In genomic region chr10:58513189-58514101, GRCh38 we compare ENCODE assay signal across 7 cellular contexts. TPM values are rescaled to one million over a fixed set of nuclear protein-coding genes. Genes with fewer than 3 reads are reported as not detected.
DNase-seq lines count a peak whose midpoint lies in the region; ATAC-seq, FAIRE-seq and TF ChIP-seq lines count a peak whose summit lies in the region.

No MANE protein-coding gene starts in this region.

- peaks cover 40% of the 10 kb centered on the region for H3K27me3 Mint-ChIP-seq in activated T-cell treated with anti-CD3 and anti-CD28 coated beads, Interleukin-2, amount 50 U/mL, for 72 hours (ENCODE audit: low read depth)

- intact Hi-C loops in head of caudate nucleus (cut with DNase I): no loop called here

- peak overlapping the region; percentile 95 for H2AFZ ChIP-seq in neuron (ENCODE audit: low read depth, low read length)

- H3K4me1 Mint-ChIP-seq in activated T-cell treated with anti-CD3 and anti-CD28 coated beads, Interleukin-2, amount 50 U/mL, for 72 hours (ENCODE audit: low read depth): peaks cover 21% of the 10 kb centered on the region

- H3K4me3 Mint-ChIP-seq in activated T-cell treated with anti-CD3 and anti-CD28 coated beads, Interleukin-2, amount 50 U/mL, for 72 hours: peak overlapping the region; percentile 83 to 91

- DNase-seq in GM12892 (ENCODE audit: insufficient read length) (peak; percentile 12), head of caudate nucleus (peak in 38 of 42 donors; percentile 2 to 49 (median 13))
- no peak for DNase-seq in activated T-cell treated with anti-CD3 and anti-CD28 coated beads, Interleukin-2, amount 50 U/mL, for 72 hours
- DNase-seq in effector CD8-positive, alpha-beta T cell (lab: John Stamatoyannopoulos, UW): no peak

- H3K9me3 ChIP-seq in neuron (ENCODE audit: low read length): no peaks in the 10 kb centered on the region

- no peak for TF ChIP-seq RAD21 in Ishikawa (IDR thresholded peaks at IDR 0.05; ENCODE audit: low read depth)

- H3K27me3 ChIP-seq in neuron (ENCODE audit: insufficient read depth, low read length): peaks cover 10% of the 10 kb centered on the region

- H3K4me1 ChIP-seq in neuron (ENCODE audit: insufficient read depth, low read length): peaks cover 21% of the 10 kb centered on the region

- H3K4me3 ChIP-seq in neuron (ENCODE audit: low read length): peak overlapping the region; percentile 80

- no peaks in the 10 kb centered on the region for H3K36me3 ChIP-seq in neuron (ENCODE audit: insufficient read depth, low read length)

- no peaks in the 10 kb centered on the region for H3K9me3 Mint-ChIP-seq in activated T-cell treated with anti-CD3 and anti-CD28 coated beads, Interleukin-2, amount 50 U/mL, for 72 hours

- H3K27ac Mint-ChIP-seq in activated T-cell treated with anti-CD3 and anti-CD28 coated beads, Interleukin-2, amount 50 U/mL, for 72 hours: no peak overlapping the region

- no peak for TF ChIP-seq EP300 in Ishikawa (IDR thresholded peaks at IDR 0.05; ENCODE audit: borderline replicate concordance)

- H3K36me3 Mint-ChIP-seq in activated T-cell treated with anti-CD3 and anti-CD28 coated beads, Interleukin-2, amount 50 U/mL, for 72 hours (ENCODE audit: insufficient read depth in 2 of 2): peaks cover 3% of the 10 kb centered on the region in 2 donors

- no peak for TF ChIP-seq POLR2A in GM12892 (IDR thresholded peaks at IDR 0.05; ENCODE audit: low read depth, low read length)

- ATAC-seq in activated T-cell treated with anti-CD3 and anti-CD28 coated beads, Interleukin-2, amount 50 U/mL, for 72 hours (replicated peaks in 1 of 2): peak; percentile 17 to 29
- ATAC-seq in GM21381 (IDR thresholded peaks at IDR 0.05; ENCODE audit: unreplicated experiment): no peak

- no peak for FAIRE-seq in GM12892 (lab: Jason Lieb, UNC)

TF ChIP-seq in Ishikawa, 13 proteins besides CTCF, POLR2A, EP300 and RAD21:
- no peak for TF ChIP-seq EGR1 (IDR thresholded peaks at IDR 0.05)
- TF ChIP-seq REST (IDR thresholded peaks at IDR 0.05; ENCODE audit: low read depth): no peak
- TF ChIP-seq ZBTB7A (IDR thresholded peaks at IDR 0.05; ENCODE audit: low read depth): no peak; the same call in 1 of the 2 replicates
- peak; percentile 51; the same call in 1 of the 2 replicates for TF ChIP-seq MAX (IDR thresholded peaks at IDR 0.05)
- no peak for TF ChIP-seq NFIC (IDR thresholded peaks at IDR 0.05)
- no peak for TF ChIP-seq TCF12 (IDR thresholded peaks at IDR 0.05; ENCODE audit: low read depth)
- TF ChIP-seq CREB1 (IDR thresholded peaks at IDR 0.05; ENCODE audit: low read depth): no peak

RNA-seq across cellular contexts. Expression of gene BICC1, which starts 0.8 kb away (rescaled TPM):
- polyA plus RNA-seq in GM12892 (2012; ENCODE audit: missing spikeins): not detected
- total RNA-seq in activated T-cell treated with anti-CD3 and anti-CD28 coated beads, Interleukin-2, amount 50 U/mL, for 72 hours: not detected

Comparison
In these comparisons a context has a peak if more than half of its experiments do, and no peak if none do; other contexts are left out.
1. DNase-seq: peak in GM12892 (single experiment) and head of caudate nucleus (38 of 42); none in activated T-cell treated with anti-CD3 and anti-CD28 coated beads, Interleukin-2, amount 50 U/mL, for 72 hours (0 of 2) and effector CD8-positive, alpha-beta T cell (single experiment).